ENCODE assay signal across 12 cellular contexts in genomic region chr1:91792393-91793032, GRCh38.
DNase-seq lines count a peak whose midpoint lies in the region; FAIRE-seq and TF ChIP-seq lines count a peak whose summit lies in the region.
"Had no signal": no experiment of that assay in that cellular context is flagged by ENCODE, and none has a peak within 500 bp of the region (broad histone marks: within the 10 kb centered on the region; RNA-seq: fewer than 3 reads in every experiment).

No MANE protein-coding gene starts in this region.

- no peak for TF ChIP-seq CTCF in spleen (IDR thresholded peaks at IDR 0.05 in 8 of 11, conservative IDR thresholded peaks at IDR 0.05 in 3 of 11)

- H3K4me1 ChIP-seq in HAP-1 (peaks cover 27% of the 10 kb centered on the region), spleen (peaks cover 10 to 89% (median 51%) of the 10 kb centered on the region in 6 donors), small intestine (ENCODE audit: control insufficient read depth in 2 of 2, insufficient read depth in 1 of 2, low read depth in 1 of 2, low read length in 1 of 2) (peaks cover 0 to 8% of the 10 kb centered on the region in 2 donors)

- H3K36me3 ChIP-seq in HAP-1 (replicated peaks) = no peaks in the 10 kb centered on the region
- H3K36me3 ChIP-seq in spleen = peaks cover 0 to 17% (median 5%) of the 10 kb centered on the region in 6 donors
- no peaks in the 10 kb centered on the region for H3K36me3 ChIP-seq in small intestine (ENCODE audit: control insufficient read depth in 2 of 2, insufficient read depth in 2 of 2, low read length in 2 of 2)

- in situ Hi-C loops in HAP-1 (cut with MboI; ENCODE audit: low sequenced_read_pairs) = no loop called here

- FAIRE-seq in small intestine (lab: Jason Lieb, UNC) = no peak
- FAIRE-seq: HTR-8/SVneo had no signal

- DNase-seq in HAP-1 (ENCODE audit: low spot score in 2 of 2) = peak; percentile 24 to 43
- DNase-seq in OCI-M1 (lab: John Stamatoyannopoulos, UW) = peak; percentile 12
- peak; percentile 26 for DNase-seq in iPS-NIHi11 (ENCODE audit: low spot score)
- DNase-seq in spleen = no peak
- DNase-seq in small intestine = no peak
- DNase-seq in erythroblast (lab: John Stamatoyannopoulos, UW) = no peak
- no peak for DNase-seq in NCI-H345 (lab: John Stamatoyannopoulos, UW)
- no peak for DNase-seq in NOMO-1 (lab: John Stamatoyannopoulos, UW; ENCODE audit: unreplicated experiment in 2 of 2)
- DNase-seq: activated CD4-positive, alpha-beta T cell treated with anti-CD3 and anti-CD28 coated beads, Interleukin-2, amount 50 U/mL, for 1 hour; activated naive CD4-positive, alpha-beta T cell treated with anti-CD3 and anti-CD28 coated beads, Interleukin-2, amount 10 ng/mL, durations not matched to agents 7 days and 5 days; NCI-H226 had no signal

- H3K9me3 ChIP-seq in HAP-1 = no peaks in the 10 kb centered on the region
- no peaks in the 10 kb centered on the region for H3K9me3 ChIP-seq in spleen
- H3K9me3 ChIP-seq in small intestine (ENCODE audit: control insufficient read depth, low read depth) = no peaks in the 10 kb centered on the region

- H3K4me3 ChIP-seq in HAP-1 = no peak overlapping the region
- H3K4me3 ChIP-seq in spleen = no peak overlapping the region
- H3K4me3 ChIP-seq in small intestine (ENCODE audit: low read depth in 1 of 2, low read length in 2 of 2) = no peak overlapping the region

- H3K27ac ChIP-seq in spleen (peak overlapping the region in 7 of 8 donors; percentile 47 to 89 (median 74)), small intestine (ENCODE audit: low read depth in 1 of 2, low read length in 1 of 2) (peak overlapping the region in 1 of 2 donors; percentile 22)

- no peak for TF ChIP-seq POLR2A in spleen (IDR thresholded peaks at IDR 0.05)
- no peak for TF ChIP-seq POLR2A in erythroblast (IDR thresholded peaks at IDR 0.05; ENCODE audit: low read length)

- intact Hi-C loops in spleen (cut with DNase I; ENCODE audit: low total_unique reads) = no loop called here

- 55 to 72% (median 69%) methylated on average over 9 of the region's 9 CpGs for WGBS in spleen, 5 donors
- 45 to 71% (median 55%) methylated on average over 9 of the region's 9 CpGs for WGBS in small intestine, 3 donors

- H3K27me3 ChIP-seq in HAP-1 (ENCODE audit: low read depth) = no peaks in the 10 kb centered on the region
- H3K27me3 ChIP-seq in spleen (replicated peaks in 1 of 7) = no peaks in the 10 kb centered on the region
- no peaks in the 10 kb centered on the region for H3K27me3 ChIP-seq in small intestine (ENCODE audit: control insufficient read depth in 2 of 2, insufficient read depth in 2 of 2, low read length in 2 of 2)

Comparison
In these comparisons a context has a peak if more than half of its experiments do, and no peak if none do; other contexts are left out.
1. DNase-seq: peak in HAP-1 (2 of 2), OCI-M1 (single experiment) and iPS-NIHi11 (single experiment); none in spleen (single experiment), small intestine (single experiment), erythroblast (0 of 2), NCI-H345 (single experiment) and NOMO-1 (0 of 2).